ENCODE assay signal across 17 cellular contexts in genomic region chr13:99000137-99000536, GRCh38. TPM values are rescaled to one million over a fixed set of nuclear protein-coding genes. Genes with fewer than 3 reads are reported as not detected.
DNase-seq lines count a peak whose midpoint lies in the region; ATAC-seq lines count a peak whose summit lies in the region.
"Had no signal": no experiment of that assay in that cellular context is flagged by ENCODE, and none has a peak within 500 bp of the region (broad histone marks: within the 10 kb centered on the region; RNA-seq: fewer than 3 reads in every experiment).

No MANE protein-coding gene starts in this region.

- CTCF ChIA-PET in CD4-positive, alpha-beta memory T cell (lab: Charles Lee; ENCODE audit: partially characterized antibody), result interaction anchor here (1.3 to 1.5 kb wide), 3 partner anchors 29 to 82 kb away, joined by 4 to 8 read pairs (median 5); no protein-coding TSS in a partner anchor
- CTCF ChIA-PET in T-cell (lab: Charles Lee), result interaction anchor here in 1 of 2 donors (0.5 kb wide), 1 partner anchor 24 kb away, joined by 3 read pairs; no protein-coding TSS in a partner anchor
- CTCF ChIA-PET in naive thymus-derived CD4-positive, alpha-beta T cell (lab: Charles Lee), result interaction anchor here (0.6 to 1.4 kb wide), 3 partner anchors 18 to 68 kb away, joined by 3 to 4 read pairs (median 3); no protein-coding TSS in a partner anchor

- no peak overlapping the region for H3K4me3 ChIP-seq in CD4-positive, alpha-beta memory T cell (ENCODE audit: low read length in 2 of 2)
- no peak overlapping the region for H3K4me3 ChIP-seq in naive thymus-derived CD4-positive, alpha-beta T cell (ENCODE audit: low read length)
- H3K4me3 ChIP-seq: HAP-1, SJCRH30, skin epidermis had no signal

- POLR2A ChIA-PET in CD4-positive, alpha-beta memory T cell (lab: Charles Lee; ENCODE audit: partially characterized antibody), result interaction anchor here (0.5 to 1.6 kb wide), 2 partner anchors 8 to 302 kb away, joined by 3 to 6 read pairs; no protein-coding TSS in a partner anchor
- POLR2A ChIA-PET in T-cell (lab: Charles Lee), result interaction anchor here in 1 of 2 donors (0.6 kb wide), 1 partner anchor 125 kb away, joined by 4 read pairs; no protein-coding TSS in a partner anchor
- POLR2A ChIA-PET in naive thymus-derived CD4-positive, alpha-beta T cell (lab: Charles Lee), result interaction anchor here (0.6 to 2.7 kb wide), 6 partner anchors 15 to 87 kb away, joined by 3 to 9 read pairs (median 3); no protein-coding TSS in a partner anchor

- H3K4me3 Mint-ChIP-seq in activated T-cell treated with anti-CD3 and anti-CD28 coated beads, Interleukin-2, amount 50 U/mL, for 4 hours, result peak overlapping the region; percentile 9
- H3K4me3 Mint-ChIP-seq in CD4-positive, alpha-beta memory T cell, result peak overlapping the region in 6 of 8 donors; percentile 56 to 84 (median 72)
- peak overlapping the region; percentile 37 to 67 (median 59) for H3K4me3 Mint-ChIP-seq in T-cell
- H3K4me3 Mint-ChIP-seq in naive thymus-derived CD4-positive, alpha-beta T cell, result peak overlapping the region; percentile 42 to 76 (median 64)
- H3K4me3 Mint-ChIP-seq: central memory CD8-positive, alpha-beta T cell; naive B cell had no signal

- ATAC-seq in activated T-cell treated with anti-CD3 and anti-CD28 coated beads, Interleukin-2, amount 50 U/mL, for 4 hours, result no peak
- ATAC-seq in T-cell (replicated peaks in 1 of 4) (no peak), GM18873 (IDR thresholded peaks at IDR 0.05; ENCODE audit: low FRiP score, unreplicated experiment) (no peak)
- ATAC-seq in naive thymus-derived CD4-positive, alpha-beta T cell, result no peak
- ATAC-seq: left colon had no signal

- peaks cover 3% of the 10 kb centered on the region for H3K36me3 Mint-ChIP-seq in activated T-cell treated with anti-CD3 and anti-CD28 coated beads, Interleukin-2, amount 50 U/mL, for 4 hours (ENCODE audit: insufficient read depth)
- H3K36me3 Mint-ChIP-seq in CD4-positive, alpha-beta memory T cell, result peaks cover 3 to 5% of the 10 kb centered on the region in 2 donors
- peaks cover 6% of the 10 kb centered on the region for H3K36me3 Mint-ChIP-seq in T-cell
- peaks cover 0 to 16% (median 8%) of the 10 kb centered on the region in 5 donors for H3K36me3 Mint-ChIP-seq in naive thymus-derived CD4-positive, alpha-beta T cell

- no peak for DNase-seq in activated T-cell treated with anti-CD3 and anti-CD28 coated beads, Interleukin-2, amount 50 U/mL, for 4 hours
- no peak for DNase-seq in activated T-cell treated with anti-CD3 and anti-CD28 coated beads, Interleukin-2, amount 50 U/mL, for 48 hours
- DNase-seq in CD4-positive, alpha-beta memory T cell, result no peak
- DNase-seq in T-cell (no peak), NOMO-1 (lab: John Stamatoyannopoulos, UW; ENCODE audit: unreplicated experiment in 2 of 2) (no peak), glomerular visceral epithelial cell (ENCODE audit: extremely low spot score) (no peak)
- DNase-seq in naive thymus-derived CD4-positive, alpha-beta T cell, result no peak
- DNase-seq: activated naive CD4-positive, alpha-beta T cell treated with anti-CD3 and anti-CD28 coated beads, Interleukin-2, amount 50 U/mL, for 16 hours; BE2C; left colon; naive B cell; NCI-H1436 treated with DMSO at 0.1 percent for 48 hours; SJCRH30 had no signal

- H3K4me1 Mint-ChIP-seq in activated T-cell treated with anti-CD3 and anti-CD28 coated beads, Interleukin-2, amount 50 U/mL, for 4 hours (ENCODE audit: low read depth), result peaks cover 94% of the 10 kb centered on the region
- peaks cover 71 to 100% (median 91%) of the 10 kb centered on the region in 4 donors for H3K4me1 Mint-ChIP-seq in CD4-positive, alpha-beta memory T cell
- H3K4me1 Mint-ChIP-seq in T-cell, result peaks cover 98 to 100% (median 98%) of the 10 kb centered on the region in 3 donors
- peaks cover 62 to 100% (median 100%) of the 10 kb centered on the region in 7 donors for H3K4me1 Mint-ChIP-seq in naive thymus-derived CD4-positive, alpha-beta T cell

- H3K27ac ChIP-seq in CD4-positive, alpha-beta memory T cell (ENCODE audit: low read depth, low read length), result no peak overlapping the region
- H3K27ac ChIP-seq in naive thymus-derived CD4-positive, alpha-beta T cell (ENCODE audit: low read depth, low read length), result peak overlapping the region; percentile 30
- H3K27ac ChIP-seq: SJCRH30 had no signal

- H3K27ac Mint-ChIP-seq in CD4-positive, alpha-beta memory T cell, result peak overlapping the region; percentile 19 to 96 (median 90)
- H3K27ac Mint-ChIP-seq in T-cell, result peak overlapping the region; percentile 86 to 97
- peak overlapping the region in 8 of 9 donors; percentile 88 to 99 (median 93) for H3K27ac Mint-ChIP-seq in naive thymus-derived CD4-positive, alpha-beta T cell
- H3K27ac Mint-ChIP-seq: naive B cell had no signal

- no peaks in the 10 kb centered on the region for H3K9me3 Mint-ChIP-seq in activated T-cell treated with anti-CD3 and anti-CD28 coated beads, Interleukin-2, amount 50 U/mL, for 4 hours
- peaks cover 0 to 2% (median 0%) of the 10 kb centered on the region in 8 donors for H3K9me3 Mint-ChIP-seq in CD4-positive, alpha-beta memory T cell
- no peaks in the 10 kb centered on the region for H3K9me3 Mint-ChIP-seq in T-cell
- no peaks in the 10 kb centered on the region for H3K9me3 Mint-ChIP-seq in naive thymus-derived CD4-positive, alpha-beta T cell
- H3K9me3 Mint-ChIP-seq: central memory CD8-positive, alpha-beta T cell; naive B cell had no signal

- peaks cover 92% of the 10 kb centered on the region for H3K4me1 ChIP-seq in CD4-positive, alpha-beta memory T cell (ENCODE audit: insufficient read depth, low read length)
- H3K4me1 ChIP-seq in naive thymus-derived CD4-positive, alpha-beta T cell (ENCODE audit: control insufficient read depth in 2 of 2, insufficient read depth in 2 of 2, low read length in 2 of 2), result peaks cover 33 to 95% of the 10 kb centered on the region in 2 donors
- H3K4me1 ChIP-seq: BE2C, HAP-1 had no signal

- no peaks in the 10 kb centered on the region for H3K9me3 ChIP-seq in CD4-positive, alpha-beta memory T cell (ENCODE audit: control insufficient read depth in 1 of 2, low read length in 2 of 2)
- H3K9me3 ChIP-seq in naive thymus-derived CD4-positive, alpha-beta T cell (ENCODE audit: control insufficient read depth in 2 of 3, low read length in 3 of 3), result no peaks in the 10 kb centered on the region
- H3K9me3 ChIP-seq: BE2C, HAP-1, SJCRH30 had no signal

- no peaks in the 10 kb centered on the region for H3K27me3 ChIP-seq in CD4-positive, alpha-beta memory T cell (ENCODE audit: insufficient read depth, low read length)
- H3K27me3 ChIP-seq in naive thymus-derived CD4-positive, alpha-beta T cell (ENCODE audit: control insufficient read depth in 2 of 2, insufficient read depth in 2 of 2, low read length in 2 of 2), result no peaks in the 10 kb centered on the region
- H3K27me3 ChIP-seq: SJCRH30 had no signal

- no peaks in the 10 kb centered on the region for H3K27me3 Mint-ChIP-seq in activated T-cell treated with anti-CD3 and anti-CD28 coated beads, Interleukin-2, amount 50 U/mL, for 4 hours (ENCODE audit: low read depth)
- no peaks in the 10 kb centered on the region for H3K27me3 Mint-ChIP-seq in CD4-positive, alpha-beta memory T cell
- H3K27me3 Mint-ChIP-seq in T-cell, result no peaks in the 10 kb centered on the region
- no peaks in the 10 kb centered on the region for H3K27me3 Mint-ChIP-seq in naive thymus-derived CD4-positive, alpha-beta T cell
- H3K27me3 Mint-ChIP-seq: central memory CD8-positive, alpha-beta T cell had no signal

- intact Hi-C loops in CD4-positive, alpha-beta memory T cell (cut with micrococcal nuclease), result loop anchor here (5.0 kb wide), 1 partner anchor 88 kb away; no protein-coding TSS in a partner anchor
- intact Hi-C loops in naive thymus-derived CD4-positive, alpha-beta T cell (cut with micrococcal nuclease), result loop anchor here in 1 of 2 donors (1.0 to 2.0 kb wide), 3 partner anchors 9 to 29 kb away; no protein-coding TSS in a partner anchor

- H3K36me3 ChIP-seq in CD4-positive, alpha-beta memory T cell (ENCODE audit: insufficient read depth, low read length), result no peaks in the 10 kb centered on the region
- no peaks in the 10 kb centered on the region for H3K36me3 ChIP-seq in naive thymus-derived CD4-positive, alpha-beta T cell (ENCODE audit: control insufficient read depth in 2 of 3, insufficient read depth in 3 of 3, low read length in 3 of 3)
- H3K36me3 ChIP-seq: BE2C, HAP-1, SJCRH30 had no signal

RNA-seq across cellular contexts. Expression of gene DOCK9, which starts 22.3 kb away (rescaled TPM):
- total RNA-seq in activated T-cell treated with anti-CD3 and anti-CD28 coated beads, Interleukin-2, amount 50 U/mL, for 4 hours, result 10 to 100 TPM; 25.8 to 34.9 (median 28.4) TPM
- total RNA-seq in CD4-positive, alpha-beta memory T cell, result 100 to 1,000 TPM; 194 to 197 TPM
- polyA plus RNA-seq in CD4-positive, alpha-beta memory T cell, result 10 to 100 TPM in 1 of 2 donors, 1 to 10 TPM in 1; 6.3 to 44.0 TPM
- 100 to 1,000 TPM in 4 of 5 donors, 10 to 100 TPM in 1; 96.2 to 170 (median 162) TPM for total RNA-seq in T-cell
- total RNA-seq in naive thymus-derived CD4-positive, alpha-beta T cell, result 100 to 1,000 TPM in 4 of 5 experiments, 10 to 100 TPM in 1; 75.1 to 214 (median 128) TPM
- 10 to 100 TPM; 22.2 to 40.2 TPM for polyA plus RNA-seq in naive thymus-derived CD4-positive, alpha-beta T cell

Comparison
In these comparisons a context has a peak if more than half of its experiments do, and no peak if none do; other contexts are left out.
1. H3K4me3 Mint-ChIP-seq: peak in every context shown above with its lines; median percentile 72 in CD4-positive, alpha-beta memory T cell; 64 in naive thymus-derived CD4-positive, alpha-beta T cell; 59 in T-cell; 9 in activated T-cell treated with anti-CD3 and anti-CD28 coated beads, Interleukin-2, amount 50 U/mL, for 4 hours.